Comparison of ENCODE assay signal across 24 cellular contexts in genomic region chr1:24173638-24174325, GRCh38. TPM values are rescaled to one million over a fixed set of nuclear protein-coding genes. Genes with fewer than 3 reads are reported as not detected.
DNase-seq lines count a peak whose midpoint lies in the region; ATAC-seq and TF ChIP-seq lines count a peak whose summit lies in the region.
"Had no signal": no experiment of that assay in that cellular context is flagged by ENCODE, and none has a peak within 500 bp of the region (broad histone marks: within the 10 kb centered on the region; RNA-seq: fewer than 3 reads in every experiment).

No MANE protein-coding gene starts in this region.

- H3K4me3 ChIP-seq in DOHH2 (ENCODE audit: low read length): no peak overlapping the region
- peak overlapping the region; percentile 20; the same call in 1 of the 2 replicates for H3K4me3 ChIP-seq in OCI-LY3 (ENCODE audit: low read length)
- no peak overlapping the region for H3K4me3 ChIP-seq in adrenal gland
- H3K4me3 ChIP-seq: MG63 had no signal

- H3K27me3 Mint-ChIP-seq in chondrocyte (ENCODE audit: low read depth): peaks cover 21% of the 10 kb centered on the region

- H3K9me2 ChIP-seq in DOHH2 (replicated peaks; ENCODE audit: control insufficient read depth, low read length): no peaks in the 10 kb centered on the region

- intact Hi-C loops in adrenal gland (cut with DNase I): no loop called here

- H3K27me3 ChIP-seq in DOHH2 (ENCODE audit: control insufficient read depth, low read length) (no peaks in the 10 kb centered on the region), OCI-LY3 (ENCODE audit: low read depth, low read length) (no peaks in the 10 kb centered on the region), adrenal gland (no peaks in the 10 kb centered on the region)
- H3K27me3 ChIP-seq: MG63 had no signal

- H4K20me1 ChIP-seq in DOHH2 (ENCODE audit: control insufficient read depth, insufficient read depth, low read depth, low read length) (peaks cover 8% of the 10 kb centered on the region; the same call in 1 of the 2 replicates), OCI-LY3 (ENCODE audit: insufficient read depth, low read length) (peaks cover 50% of the 10 kb centered on the region)

- no peak overlapping the region for H3K4me3 Mint-ChIP-seq in chondrocyte (ENCODE audit: unreplicated experiment)
- H3K4me3 Mint-ChIP-seq: CD8-positive, alpha-beta T cell; HFFc6 had no signal

- H3K36me3 ChIP-seq in DOHH2 (ENCODE audit: control insufficient read depth, low read length): peaks cover 88% of the 10 kb centered on the region
- peaks cover 67% of the 10 kb centered on the region for H3K36me3 ChIP-seq in OCI-LY3 (replicated peaks; ENCODE audit: low read depth, low read length)
- no peaks in the 10 kb centered on the region for H3K36me3 ChIP-seq in adrenal gland (replicated peaks in 1 of 2)
- H3K36me3 ChIP-seq: MG63 had no signal

- peaks cover 3% of the 10 kb centered on the region for H3K36me3 Mint-ChIP-seq in chondrocyte (ENCODE audit: low read depth)

- DNase-seq in MV-4-11 (lab: John Stamatoyannopoulos, UW): peak; percentile 93
- peak; percentile 6 for DNase-seq in mesenteric fat pad (ENCODE audit: low spot score)
- no peak for DNase-seq in stimulated activated CD4-positive, alpha-beta T cell treated with anti-CD3 and anti-CD28 coated beads, Interleukin-12 subunit alpha, Interleukin-12 subunit beta, amount 100 ng/mL, for 4 hours
- DNase-seq in chondrocyte (ENCODE audit: low spot score): no peak
- no peak for DNase-seq in adrenal gland
- DNase-seq: CD8-positive, alpha-beta T cell; H7; HFFc6; IMR-90; Kasumi-1; MG63; NCI-H1417; NCI-H187 treated with DMSO at 0.1 percent for 48 hours; NCI-H2227 treated with DMSO at 0.1 percent for 48 hours; NCI-H524; OCI-M1; SHP77; T-helper 1 cell had no signal

- H3K27ac ChIP-seq in DOHH2 (ENCODE audit: low read depth, low read length): no peak overlapping the region
- H3K27ac ChIP-seq in OCI-LY3 (ENCODE audit: low read length): peak overlapping the region; percentile 27; the same call in 1 of the 2 replicates
- no peak overlapping the region for H3K27ac ChIP-seq in adrenal gland
- H3K27ac ChIP-seq: HL-60 had no signal

- H3K4me1 ChIP-seq in DOHH2 (ENCODE audit: control insufficient read depth, low read length): peaks cover 46% of the 10 kb centered on the region
- H3K4me1 ChIP-seq in OCI-LY3 (ENCODE audit: low read length): peaks cover 41% of the 10 kb centered on the region
- no peaks in the 10 kb centered on the region for H3K4me1 ChIP-seq in adrenal gland (replicated peaks in 1 of 2)

- H3K9ac ChIP-seq in OCI-LY3 (ENCODE audit: low read length): no peak overlapping the region

- H3K27ac Mint-ChIP-seq in chondrocyte (ENCODE audit: unreplicated experiment): no peak overlapping the region
- H3K27ac Mint-ChIP-seq: CD8-positive, alpha-beta T cell; HFFc6 had no signal

- TF ChIP-seq POLR2A in adrenal gland (IDR thresholded peaks at IDR 0.05): no peak

- H3K4me1 Mint-ChIP-seq in chondrocyte (ENCODE audit: low read depth): no peaks in the 10 kb centered on the region

- no peaks in the 10 kb centered on the region for H3F3A ChIP-seq in DOHH2 (ENCODE audit: control insufficient read depth, insufficient read depth)

- no peak for TF ChIP-seq CTCF in DOHH2 (IDR thresholded peaks at IDR 0.05; ENCODE audit: low read depth, low read length, poor library complexity, severe bottlenecking)
- no peak for TF ChIP-seq CTCF in OCI-LY3 (IDR thresholded peaks at IDR 0.05; ENCODE audit: low read depth, low read length)
- no peak for TF ChIP-seq CTCF in chondrocyte (IDR thresholded peaks at IDR 0.05)
- TF ChIP-seq CTCF in adrenal gland (IDR thresholded peaks at IDR 0.05): no peak

- no peak for ATAC-seq in HG03432 (IDR thresholded peaks at IDR 0.05; ENCODE audit: unreplicated experiment)
- ATAC-seq: CD8-positive, alpha-beta T cell; SK-N-SH treated with all-trans-retinoic acid at 6 μM for 48 hours had no signal

- 80 to 84% (median 83%) methylated on average over 5 of the region's 5 CpGs for WGBS in adrenal gland, 4 donors

- H2AFZ ChIP-seq in OCI-LY3 (ENCODE audit: low read depth, low read length): no peak overlapping the region

- H3K79me2 ChIP-seq in DOHH2 (ENCODE audit: control insufficient read depth, low read length) (peaks cover 97% of the 10 kb centered on the region), OCI-LY3 (ENCODE audit: low read length) (peaks cover 95% of the 10 kb centered on the region)

- H3K4me2 ChIP-seq in DOHH2 (ENCODE audit: low read length) (peak overlapping the region; percentile 7), OCI-LY3 (ENCODE audit: low read length) (peak overlapping the region; percentile 33; the same call in 1 of the 2 replicates)

- H3K9me3 ChIP-seq in DOHH2 (ENCODE audit: control insufficient read depth, insufficient read depth, low read length) (no peaks in the 10 kb centered on the region), OCI-LY3 (ENCODE audit: insufficient read depth, low read length) (peaks cover 4% of the 10 kb centered on the region; the same call in 1 of the 2 replicates), adrenal gland (replicated peaks in 1 of 3) (no peaks in the 10 kb centered on the region)
- H3K9me3 ChIP-seq: MG63 had no signal

- H3K9me3 Mint-ChIP-seq in chondrocyte (ENCODE audit: low read depth): no peaks in the 10 kb centered on the region
- H3K9me3 Mint-ChIP-seq: CD8-positive, alpha-beta T cell; HFFc6 had no signal

RNA-seq across cellular contexts. Expression of gene IFNLR1, which starts 13.3 kb away (rescaled TPM):
- total RNA-seq in mesenteric fat pad: 0.22 TPM
- total RNA-seq in chondrocyte: 0.12 to 0.22 TPM in 2 of 3 replicates, not detected in the other
- 10 to 100 TPM in 1 of 8 donors, 1 to 10 TPM in 7; 2.0 to 11.5 (median 4.3) TPM for total RNA-seq in adrenal gland
- 1 to 10 TPM; 1.8 to 4.0 (median 2.7) TPM for polyA plus RNA-seq in adrenal gland
- total RNA-seq: HFFc6, IMR-90 had no signal
- polyA plus RNA-seq: BJ, IMR-90 had no signal

RNA-seq across cellular contexts. Expression of gene IL22RA1, which starts 30.8 kb away (rescaled TPM):
- total RNA-seq in mesenteric fat pad (not detected), chondrocyte (not detected in 3 replicates), adrenal gland (under 1 TPM in 6 of 8 donors, not detected in 2; 0.18 to 0.76 (median 0.41) TPM)
- under 1 TPM; 0.13 to 0.73 (median 0.24) TPM for polyA plus RNA-seq in adrenal gland
- total RNA-seq: CD8-positive, alpha-beta T cell; HFFc6; IMR-90 had no signal
- polyA plus RNA-seq: BJ, IMR-90 had no signal

Comparison
In these comparisons a context has a peak if more than half of its experiments do, and no peak if none do; other contexts are left out.
1. DNase-seq: peak in MV-4-11 (single experiment) and mesenteric fat pad (single experiment); none in stimulated activated CD4-positive, alpha-beta T cell treated with anti-CD3 and anti-CD28 coated beads, Interleukin-12 subunit alpha, Interleukin-12 subunit beta, amount 100 ng/mL, for 4 hours (single experiment), chondrocyte (single experiment) and adrenal gland (0 of 7).